ENCODE assay signal across 19 cellular contexts in the genomic region with DNA sequence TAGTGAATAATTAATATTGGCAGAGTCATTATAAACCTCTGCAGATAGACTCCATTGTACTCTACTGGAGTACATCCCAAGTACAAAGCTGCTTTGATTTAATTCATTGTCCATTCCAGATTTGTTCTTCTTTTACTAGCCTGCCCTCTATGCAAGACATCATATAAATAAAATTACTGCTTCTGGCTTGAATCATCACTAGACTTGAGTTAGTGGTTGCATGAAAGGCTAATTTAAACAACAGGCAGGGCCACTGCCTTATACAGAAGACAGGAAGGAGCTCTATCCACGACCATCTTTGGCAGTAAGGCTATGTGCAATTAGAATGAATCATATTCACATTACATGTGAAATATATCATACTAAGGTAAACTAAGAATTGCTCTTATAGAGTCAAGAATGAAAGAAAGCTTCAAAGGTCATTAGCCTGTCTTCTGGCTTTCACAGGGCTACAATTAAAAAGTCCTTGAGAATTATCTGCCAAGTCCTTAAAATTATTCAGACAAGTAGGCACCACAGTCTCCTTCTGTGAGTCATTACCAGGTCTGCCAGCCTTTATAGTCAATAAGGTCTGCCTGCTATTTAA.
DNase-seq lines count a peak whose midpoint lies in the region; ATAC-seq and TF ChIP-seq lines count a peak whose summit lies in the region.
"Had no signal": no experiment of that assay in that cellular context is flagged by ENCODE, and none has a peak within 500 bp of the region (broad histone marks: within the 10 kb centered on the region; RNA-seq: fewer than 3 reads in every experiment).

No MANE protein-coding gene starts in this region.

- H3K4me1 Mint-ChIP-seq in MCF 10A (ENCODE audit: insufficient read depth, unreplicated experiment), result peaks cover 5% of the 10 kb centered on the region
- H3K4me1 Mint-ChIP-seq: activated naive CD8-positive, alpha-beta T cell treated with anti-CD3 and anti-CD28 coated beads for 36 hours; memory B cell; neural progenitor cell; WTC11 had no signal

- peak; percentile 92 for ATAC-seq in SK-N-SH treated with all-trans-retinoic acid at 6 μM for 48 hours
- ATAC-seq in left lung, result peak; percentile 38
- no peak for ATAC-seq in HG02973 (IDR thresholded peaks at IDR 0.05; ENCODE audit: unreplicated experiment)
- ATAC-seq in HG03469 (IDR thresholded peaks at IDR 0.05; ENCODE audit: unreplicated experiment), result no peak
- no peak for ATAC-seq in GM18909 (IDR thresholded peaks at IDR 0.05; ENCODE audit: poor library complexity, unreplicated experiment)
- ATAC-seq: activated CD8-positive, alpha-beta T cell treated with anti-CD3 and anti-CD28 coated beads, Interleukin-2, amount 10 ng/mL, durations not matched to agents 7 days and 5 days; activated T-cell treated with anti-CD3 and anti-CD28 coated beads, Interleukin-2, amount 50 U/mL, for 72 hours; CD8-positive, alpha-beta T cell; right cardiac atrium; WTC11 had no signal

- H3K27me3 ChIP-seq in mammary epithelial cell (ENCODE audit: insufficient read depth, low read length) (no peaks in the 10 kb centered on the region), left lung (no peaks in the 10 kb centered on the region)
- H3K27me3 ChIP-seq: heart right ventricle, neural progenitor cell had no signal

- peak; percentile 7 for DNase-seq in MCF 10A (ENCODE audit: unreplicated experiment)
- DNase-seq in mammary epithelial cell, result no peak
- DNase-seq in left lung, result no peak
- DNase-seq in KBM-7, result no peak
- DNase-seq: activated CD8-positive, alpha-beta T cell treated with anti-CD3 and anti-CD28 coated beads, Interleukin-2, amount 10 ng/mL, durations not matched to agents 7 days and 5 days; activated naive CD8-positive, alpha-beta T cell treated with anti-CD3 and anti-CD28 coated beads for 36 hours; activated T-cell treated with anti-CD3 and anti-CD28 coated beads, Interleukin-2, amount 50 U/mL, for 72 hours; CD8-positive, alpha-beta T cell; heart right ventricle; right cardiac atrium; RPMI8226 had no signal

- H4K20me1 ChIP-seq in mammary epithelial cell (ENCODE audit: insufficient read depth, low read length), result no peaks in the 10 kb centered on the region

- H3K36me3 ChIP-seq in mammary epithelial cell (ENCODE audit: insufficient read depth, low read length) (no peaks in the 10 kb centered on the region), left lung (no peaks in the 10 kb centered on the region)
- H3K36me3 ChIP-seq: heart right ventricle, neural progenitor cell had no signal

- no peaks in the 10 kb centered on the region for H3K36me3 Mint-ChIP-seq in MCF 10A (ENCODE audit: insufficient read depth, unreplicated experiment)
- H3K36me3 Mint-ChIP-seq: activated naive CD8-positive, alpha-beta T cell treated with anti-CD3 and anti-CD28 coated beads for 36 hours; CD8-positive, alpha-beta T cell; memory B cell; neural progenitor cell; WTC11 had no signal

- TF ChIP-seq CTCF in MCF 10A (IDR thresholded peaks at IDR 0.05; ENCODE audit: unreplicated experiment) (no peak), mammary epithelial cell (conservative IDR thresholded peaks at IDR 0.05 in 1 of 2, IDR thresholded peaks at IDR 0.05 in 1 of 2; ENCODE audit: extremely low read depth in 1 of 2, insufficient read depth in 1 of 2, low read depth in 1 of 2, low read length in 2 of 2) (no peak), left lung (IDR thresholded peaks at IDR 0.05) (no peak)

- in situ Hi-C loops in mammary epithelial cell (cut with MboI; ENCODE audit: low sequenced_read_pairs in 2 of 2), result no loop called here
- in situ Hi-C loops in KBM-7 (cut with MboI; ENCODE audit: low pct_unique_long_range_greater_than_20kb, low sequenced_read_pairs), result no loop called here

- H3K79me2 ChIP-seq in mammary epithelial cell (ENCODE audit: insufficient read depth, low read length), result no peaks in the 10 kb centered on the region

- POLR2A ChIA-PET in MCF 10A (lab: Yijun Ruan, JAX), result no interaction called here

- H3K4me3 Mint-ChIP-seq in MCF 10A (ENCODE audit: unreplicated experiment), result no peak overlapping the region
- H3K4me3 Mint-ChIP-seq: activated CD8-positive, alpha-beta T cell treated with anti-CD3 and anti-CD28 coated beads, Interleukin-2, amount 10 ng/mL, durations not matched to agents 7 days and 5 days; activated naive CD8-positive, alpha-beta T cell treated with anti-CD3 and anti-CD28 coated beads for 36 hours; activated T-cell treated with anti-CD3 and anti-CD28 coated beads, Interleukin-2, amount 50 U/mL, for 72 hours; CD8-positive, alpha-beta T cell; memory B cell; neural progenitor cell; stimulated activated naive CD8-positive, alpha-beta T cell treated with anti-CD3 and anti-CD28 coated beads, Interleukin-15, Interleukin-2, amounts not matched to agents 100 ng/mL and 50 ng/mL, for 24 hours; WTC11 had no signal

- H3K27me3 Mint-ChIP-seq in MCF 10A (ENCODE audit: insufficient read depth, unreplicated experiment), result no peaks in the 10 kb centered on the region
- H3K27me3 Mint-ChIP-seq: activated naive CD8-positive, alpha-beta T cell treated with anti-CD3 and anti-CD28 coated beads for 36 hours; memory B cell; stimulated activated naive CD8-positive, alpha-beta T cell treated with anti-CD3 and anti-CD28 coated beads, Interleukin-15, Interleukin-2, amounts not matched to agents 100 ng/mL and 50 ng/mL, for 24 hours had no signal

- H3K27ac ChIP-seq in mammary epithelial cell (ENCODE audit: insufficient read depth, low read depth, low read length) (no peak overlapping the region), left lung (no peak overlapping the region)
- H3K27ac ChIP-seq: heart right ventricle, neural progenitor cell had no signal

- dilution Hi-C loops in mammary epithelial cell (cut with HindIII; ENCODE audit: low sequenced_read_pairs), result no loop called here

- BruUV-seq in MCF 10A (replicated peaks; lab: Mats Ljungman, UMichigan) (no TSS peak), mammary epithelial cell (replicated peaks; lab: Mats Ljungman, UMichigan) (no TSS peak)

- peaks cover 9% of the 10 kb centered on the region for H3K9me3 Mint-ChIP-seq in MCF 10A (ENCODE audit: unreplicated experiment)
- H3K9me3 Mint-ChIP-seq: activated naive CD8-positive, alpha-beta T cell treated with anti-CD3 and anti-CD28 coated beads for 36 hours; neural progenitor cell; WTC11 had no signal

- no peak overlapping the region for H3K4me2 ChIP-seq in mammary epithelial cell (ENCODE audit: insufficient read depth, low read depth, low read length)
- H3K4me2 ChIP-seq: neural progenitor cell had no signal

- H3K27ac Mint-ChIP-seq in MCF 10A (ENCODE audit: low read depth, unreplicated experiment), result no peak overlapping the region
- H3K27ac Mint-ChIP-seq: activated CD8-positive, alpha-beta T cell treated with anti-CD3 and anti-CD28 coated beads, Interleukin-2, amount 10 ng/mL, durations not matched to agents 7 days and 5 days; activated naive CD8-positive, alpha-beta T cell treated with anti-CD3 and anti-CD28 coated beads for 36 hours; activated T-cell treated with anti-CD3 and anti-CD28 coated beads, Interleukin-2, amount 50 U/mL, for 72 hours; CD8-positive, alpha-beta T cell; memory B cell; neural progenitor cell; stimulated activated naive CD8-positive, alpha-beta T cell treated with anti-CD3 and anti-CD28 coated beads, Interleukin-15, Interleukin-2, amounts not matched to agents 100 ng/mL and 50 ng/mL, for 24 hours; WTC11 had no signal

- no peak overlapping the region for H3K9ac ChIP-seq in mammary epithelial cell (ENCODE audit: insufficient read depth, low read length)
- H3K9ac ChIP-seq: neural progenitor cell had no signal

- H2AFZ ChIP-seq in mammary epithelial cell (ENCODE audit: low read depth, low read length), result no peak overlapping the region
- H2AFZ ChIP-seq: neural progenitor cell had no signal

- H3K4me3 ChIP-seq in mammary epithelial cell (replicated peaks in 1 of 3; ENCODE audit: insufficient read depth in 1 of 3, low read depth in 2 of 3, low read length in 3 of 3) (no peak overlapping the region), left lung (no peak overlapping the region)
- H3K4me3 ChIP-seq: heart right ventricle, neural progenitor cell had no signal

- intact Hi-C loops in MCF 10A (cut with micrococcal nuclease), result no loop called here
- intact Hi-C loops in mammary epithelial cell (cut with micrococcal nuclease), result no loop called here
- intact Hi-C loops in left lung (cut with DNase I), result no loop called here

- H3K9me3 ChIP-seq in mammary epithelial cell (replicated peaks; ENCODE audit: insufficient read depth, low read length) (no peaks in the 10 kb centered on the region), left lung (no peaks in the 10 kb centered on the region)
- H3K9me3 ChIP-seq: heart right ventricle had no signal

- H3K4me1 ChIP-seq in mammary epithelial cell (ENCODE audit: insufficient read depth, low read length) (no peaks in the 10 kb centered on the region), left lung (no peaks in the 10 kb centered on the region)
- H3K4me1 ChIP-seq: heart right ventricle, neural progenitor cell had no signal

- 0% methylated on average over 1 of the region's 1 CpG for WGBS in mammary epithelial cell (ENCODE audit: low coverage, missing lambda C conversion rate)

- CTCF ChIA-PET in MCF 10A (lab: Yijun Ruan, JAX) (interaction anchor here (0.6 to 0.9 kb wide), 2 partner anchors 13 to 191 kb away, joined by 3 read pairs; no protein-coding TSS in a partner anchor), mammary epithelial cell (lab: Charles Lee; ENCODE audit: low non-redundant PET) (no interaction called here)

TF ChIP-seq in SK-N-SH treated with all-trans-retinoic acid at 6 μM for 48 hours, 23 proteins besides CTCF, POLR2A, EP300 and RAD21 (continues in another document):
- TF ChIP-seq, protein P1, sequence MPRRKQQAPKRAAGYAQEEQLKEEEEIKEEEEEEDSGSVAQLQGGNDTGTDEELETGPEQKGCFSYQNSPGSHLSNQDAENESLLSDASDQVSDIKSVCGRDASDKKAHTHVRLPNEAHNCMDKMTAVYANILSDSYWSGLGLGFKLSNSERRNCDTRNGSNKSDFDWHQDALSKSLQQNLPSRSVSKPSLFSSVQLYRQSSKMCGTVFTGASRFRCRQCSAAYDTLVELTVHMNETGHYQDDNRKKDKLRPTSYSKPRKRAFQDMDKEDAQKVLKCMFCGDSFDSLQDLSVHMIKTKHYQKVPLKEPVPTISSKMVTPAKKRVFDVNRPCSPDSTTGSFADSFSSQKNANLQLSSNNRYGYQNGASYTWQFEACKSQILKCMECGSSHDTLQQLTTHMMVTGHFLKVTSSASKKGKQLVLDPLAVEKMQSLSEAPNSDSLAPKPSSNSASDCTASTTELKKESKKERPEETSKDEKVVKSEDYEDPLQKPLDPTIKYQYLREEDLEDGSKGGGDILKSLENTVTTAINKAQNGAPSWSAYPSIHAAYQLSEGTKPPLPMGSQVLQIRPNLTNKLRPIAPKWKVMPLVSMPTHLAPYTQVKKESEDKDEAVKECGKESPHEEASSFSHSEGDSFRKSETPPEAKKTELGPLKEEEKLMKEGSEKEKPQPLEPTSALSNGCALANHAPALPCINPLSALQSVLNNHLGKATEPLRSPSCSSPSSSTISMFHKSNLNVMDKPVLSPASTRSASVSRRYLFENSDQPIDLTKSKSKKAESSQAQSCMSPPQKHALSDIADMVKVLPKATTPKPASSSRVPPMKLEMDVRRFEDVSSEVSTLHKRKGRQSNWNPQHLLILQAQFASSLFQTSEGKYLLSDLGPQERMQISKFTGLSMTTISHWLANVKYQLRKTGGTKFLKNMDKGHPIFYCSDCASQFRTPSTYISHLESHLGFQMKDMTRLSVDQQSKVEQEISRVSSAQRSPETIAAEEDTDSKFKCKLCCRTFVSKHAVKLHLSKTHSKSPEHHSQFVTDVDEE (CRISPR knock-in tag; IDR thresholded peaks at IDR 0.05), result no peak
- TF ChIP-seq ZNF565 (CRISPR knock-in tag; conservative IDR thresholded peaks at IDR 0.05; ENCODE audit: low read depth), result no peak

Comparison
In these comparisons a context has a peak if more than half of its experiments do, and no peak if none do; other contexts are left out.
1. ATAC-seq: peak in SK-N-SH treated with all-trans-retinoic acid at 6 μM for 48 hours (single experiment) and left lung (single experiment); none in HG02973 (single experiment), HG03469 (single experiment) and GM18909 (single experiment).